Comparison of ENCODE assay signal across 19 cellular contexts in the genomic region with DNA sequence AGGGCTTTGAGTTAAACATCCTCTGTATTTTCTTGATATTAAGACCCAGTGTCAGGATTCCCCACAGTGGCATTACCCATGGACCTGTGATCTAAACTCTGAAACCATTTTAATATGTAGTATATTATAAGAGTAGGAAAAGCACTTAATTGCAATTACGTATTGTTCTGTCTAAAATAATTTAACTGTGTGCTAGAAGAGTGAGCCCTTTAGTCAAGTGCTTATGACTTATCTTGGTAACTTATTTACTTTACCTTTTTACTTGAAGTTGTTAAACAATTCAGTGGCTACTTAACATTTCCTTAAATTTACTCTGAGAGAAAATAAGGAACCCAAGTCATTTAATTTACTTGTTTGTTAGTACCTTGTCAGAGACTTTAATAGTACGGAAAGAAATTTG.
A peak's percentile ranks its signal among the peaks of the same experiment; 100 is the strongest.
DNase-seq lines count a peak whose midpoint lies in the region; ATAC-seq, FAIRE-seq and TF ChIP-seq lines count a peak whose summit lies in the region.
"Had no signal": no experiment of that assay in that cellular context is flagged by ENCODE, and none has a peak within 500 bp of the region (broad histone marks: within the 10 kb centered on the region; RNA-seq: fewer than 3 reads in every experiment).

No MANE protein-coding gene starts in this region.

- FAIRE-seq in GM19239 (lab: Jason Lieb, UNC), result peak; percentile 26

- H3K4me3 Mint-ChIP-seq in natural killer cell treated with Interleukin-12 subunit alpha and Interleukin-12 subunit beta and Interleukin-15 and Interleukin-18, amount 100 ng/mL, for 72 hours, result peak overlapping the region; percentile 3

- TF ChIP-seq CTCF in WERI-Rb-1 (IDR thresholded peaks at IDR 0.05; ENCODE audit: low read depth, low read length), result no peak

- H3K27me3 Mint-ChIP-seq in natural killer cell treated with Interleukin-12 subunit alpha and Interleukin-12 subunit beta and Interleukin-15 and Interleukin-18, amount 100 ng/mL, for 72 hours, result no peaks in the 10 kb centered on the region
- H3K27me3 Mint-ChIP-seq: CD8-positive, alpha-beta memory T cell had no signal

- no peaks in the 10 kb centered on the region for H3K9me3 Mint-ChIP-seq in natural killer cell treated with Interleukin-12 subunit alpha and Interleukin-12 subunit beta and Interleukin-15 and Interleukin-18, amount 100 ng/mL, for 72 hours
- H3K9me3 Mint-ChIP-seq: CD8-positive, alpha-beta memory T cell had no signal

- peak; percentile 30 for DNase-seq in DMS79 (lab: John Stamatoyannopoulos, UW)
- DNase-seq in DMS79 treated with DMSO at 0.1 percent for 48 hours (lab: John Stamatoyannopoulos, UW), result no peak
- DNase-seq in GM19239 (ENCODE audit: insufficient read length, low spot score), result no peak
- DNase-seq in WERI-Rb-1, result no peak
- DNase-seq in natural killer cell treated with Interleukin-12 subunit alpha and Interleukin-12 subunit beta and Interleukin-15 and Interleukin-18, amount 100 ng/mL, for 72 hours (ENCODE audit: low spot score), result no peak
- DNase-seq in posterior cingulate gyrus, result no peak
- DNase-seq in NAMALWA (ENCODE audit: low spot score), result no peak
- DNase-seq in HuH-7.5 (ENCODE audit: low spot score), result no peak
- DNase-seq: 8988T; Calu3; KG1; MV-4-11; NCI-H526; NK-92 treated with Interleukin-12 subunit alpha and Interleukin-12 subunit beta, amount 100 ng/mL, for 24 hours had no signal

- no peak overlapping the region for H3K4me3 ChIP-seq in WERI-Rb-1 (ENCODE audit: low read depth, low read length)
- H3K4me3 ChIP-seq: BLaER1 treated with 17β-estradiol and CSF1 and Interleukin-3, amounts not matched to agents 10 nM and 100 nM had no signal

- no peaks in the 10 kb centered on the region; the same call in 1 of the 2 replicates for H3K36me3 ChIP-seq in WERI-Rb-1
- H3K36me3 ChIP-seq: BLaER1 treated with 17β-estradiol and CSF1 and Interleukin-3, amounts not matched to agents 10 nM and 100 nM had no signal

- no peaks in the 10 kb centered on the region for H3K9me3 ChIP-seq in WERI-Rb-1 (ENCODE audit: severe bottlenecking)
- H3K9me3 ChIP-seq: BLaER1 treated with 17β-estradiol and CSF1 and Interleukin-3, amounts not matched to agents 10 nM and 100 nM had no signal

- no peaks in the 10 kb centered on the region for H3K36me3 Mint-ChIP-seq in natural killer cell treated with Interleukin-12 subunit alpha and Interleukin-12 subunit beta and Interleukin-15 and Interleukin-18, amount 100 ng/mL, for 72 hours

- no peaks in the 10 kb centered on the region for H3K27me3 ChIP-seq in WERI-Rb-1 (ENCODE audit: insufficient read depth, low read depth, severe bottlenecking)
- H3K27me3 ChIP-seq: BLaER1 treated with 17β-estradiol and CSF1 and Interleukin-3, amounts not matched to agents 10 nM and 100 nM had no signal

- no peak overlapping the region for H3K27ac Mint-ChIP-seq in natural killer cell treated with Interleukin-12 subunit alpha and Interleukin-12 subunit beta and Interleukin-15 and Interleukin-18, amount 100 ng/mL, for 72 hours

- intact Hi-C loops in posterior cingulate gyrus (cut with DNase I), result no loop called here

- H3K27ac ChIP-seq in WERI-Rb-1, result peak overlapping the region; percentile 68
- H3K27ac ChIP-seq: BLaER1 treated with 17β-estradiol and CSF1 and Interleukin-3, amounts not matched to agents 10 nM and 100 nM; HL-60 had no signal

- peaks cover 42 to 66% of the 10 kb centered on the region in 2 donors for H3K4me1 Mint-ChIP-seq in natural killer cell treated with Interleukin-12 subunit alpha and Interleukin-12 subunit beta and Interleukin-15 and Interleukin-18, amount 100 ng/mL, for 72 hours (ENCODE audit: low read depth in 2 of 2)

- ATAC-seq in natural killer cell treated with Interleukin-12 subunit alpha and Interleukin-12 subunit beta and Interleukin-15 and Interleukin-18, amount 100 ng/mL, for 72 hours, result no peak
- ATAC-seq: Panc1, SK-N-SH treated with all-trans-retinoic acid at 6 μM for 48 hours had no signal
